Comparison of ENCODE assay signal across 16 cellular contexts in genomic region chr2:45684756-45685155, GRCh38.
"Had no signal": no experiment of that assay in that cellular context is flagged by ENCODE, and none has a peak within 500 bp of the region (broad histone marks: within the 10 kb centered on the region; RNA-seq: fewer than 3 reads in every experiment).

No MANE protein-coding gene starts in this region.

- H3K4me3 ChIP-seq: adrenal gland, dorsolateral prefrontal cortex, left ventricle myocardium inferior, smooth muscle cell, suprapubic skin had no signal

- H3K36me3 ChIP-seq: adrenal gland, left ventricle myocardium inferior, suprapubic skin, WERI-Rb-1 had no signal

- H3K27me3 ChIP-seq: adrenal gland, dorsolateral prefrontal cortex, suprapubic skin had no signal

- FAIRE-seq: astrocyte had no signal

- DNase-seq: activated CD4-positive, alpha-beta T cell treated with anti-CD3 and anti-CD28 coated beads for 1 hour; activated gamma-delta T cell; adrenal gland; foreskin keratinocyte; glutamatergic neuron; hippocampal formation; islet precursor cell; left ventricle myocardium inferior; stimulated activated CD4-positive, alpha-beta T cell treated with anti-CD3 and anti-CD28 coated beads, Interleukin-4, amount 100 ng/mL, for 1 hour; stimulated activated naive CD8-positive, alpha-beta T cell treated with anti-CD3 and anti-CD28 coated beads, Interleukin-15, amount 100 ng/mL, for 72 hours; T-helper 2 cell; WERI-Rb-1 had no signal

- H3K27ac ChIP-seq: adrenal gland, dorsolateral prefrontal cortex, foreskin keratinocyte, left ventricle myocardium inferior, suprapubic skin, WERI-Rb-1 had no signal

- H3K9me3 ChIP-seq: adrenal gland, left ventricle myocardium inferior, suprapubic skin had no signal
